ENCODE assay signal across 8 cellular contexts in genomic region chr16:19559242-19559910, GRCh38. TPM values are rescaled to one million over a fixed set of nuclear protein-coding genes. Genes with fewer than 3 reads are reported as not detected.
DNase-seq lines count a peak whose midpoint lies in the region; ATAC-seq, FAIRE-seq and TF ChIP-seq lines count a peak whose summit lies in the region.

No MANE protein-coding gene starts in this region.

- peaks cover 34% of the 10 kb centered on the region for H3K4me1 Mint-ChIP-seq in stimulated activated memory B cell treated with anti-CD40 and anti-IgM and Interleukin-4, amounts not matched to agents 10 μg/mL and 1 μg/mL and 100 μg/mL, for 72 hours

- no peak overlapping the region for H3K27ac Mint-ChIP-seq in stimulated activated memory B cell treated with anti-CD40 and anti-IgM and Interleukin-4, amounts not matched to agents 10 μg/mL and 1 μg/mL and 100 μg/mL, for 72 hours

- no peak for ATAC-seq in heart right ventricle
- no peak for ATAC-seq in right cardiac atrium
- ATAC-seq in pancreas: no peak
- no peak for ATAC-seq in GM21576 (IDR thresholded peaks at IDR 0.05; ENCODE audit: unreplicated experiment)
- ATAC-seq in stimulated activated memory B cell treated with anti-CD40 and anti-IgM and Interleukin-4, amounts not matched to agents 10 μg/mL and 1 μg/mL and 100 μg/mL, for 72 hours: no peak

- TF ChIP-seq CTCF in heart right ventricle (IDR thresholded peaks at IDR 0.05) (peak; percentile 46 to 82 (median 72)), LNCaP clone FGC (IDR thresholded peaks at IDR 0.05; ENCODE audit: control insufficient read depth, extremely low read depth, insufficient read depth) (peak; percentile 51), SU-DHL-6 (IDR thresholded peaks at IDR 0.05; ENCODE audit: insufficient read depth, low read length, poor library complexity, severe bottlenecking) (peak; percentile 62), fibroblast of lung (conservative IDR thresholded peaks at IDR 0.05 in 1 of 2, IDR thresholded peaks at IDR 0.05 in 1 of 2; ENCODE audit: low read depth in 1 of 2, low read length in 2 of 2) (peak; percentile 35 to 63), pancreas (IDR thresholded peaks at IDR 0.05) (peak; percentile 43 to 72 (median 56))

- H3K4me3 ChIP-seq in heart right ventricle (no peak overlapping the region), right cardiac atrium (ENCODE audit: low read length) (no peak overlapping the region), LNCaP clone FGC (ENCODE audit: low read depth, low read length) (no peak overlapping the region), SU-DHL-6 (ENCODE audit: insufficient read depth, low read length, poor library complexity, severe bottlenecking) (no peak overlapping the region), fibroblast of lung (replicated peaks in 1 of 4; ENCODE audit: control extremely low read depth in 1 of 4, insufficient read depth in 1 of 4, low read depth in 3 of 4, low read length in 4 of 4) (no peak overlapping the region), pancreas (no peak overlapping the region)

- H3K27me3 Mint-ChIP-seq in stimulated activated memory B cell treated with anti-CD40 and anti-IgM and Interleukin-4, amounts not matched to agents 10 μg/mL and 1 μg/mL and 100 μg/mL, for 72 hours: no peaks in the 10 kb centered on the region

- H3K9me3 ChIP-seq in heart right ventricle (peaks cover 0 to 14% (median 0%) of the 10 kb centered on the region in 11 donors), right cardiac atrium (ENCODE audit: control insufficient read depth, low read length) (no peaks in the 10 kb centered on the region), SU-DHL-6 (ENCODE audit: insufficient read depth, low read length) (no peaks in the 10 kb centered on the region), fibroblast of lung (ENCODE audit: control insufficient read depth, insufficient read depth, low read depth, low read length) (no peaks in the 10 kb centered on the region), pancreas (no peaks in the 10 kb centered on the region)

- no peak overlapping the region for H2AFZ ChIP-seq in SU-DHL-6 (ENCODE audit: low read depth, low read length, severe bottlenecking)
- no peak overlapping the region for H2AFZ ChIP-seq in fibroblast of lung (ENCODE audit: low read length)

- H3K9me3 Mint-ChIP-seq in stimulated activated memory B cell treated with anti-CD40 and anti-IgM and Interleukin-4, amounts not matched to agents 10 μg/mL and 1 μg/mL and 100 μg/mL, for 72 hours: peaks cover 5% of the 10 kb centered on the region

- no peaks in the 10 kb centered on the region for H3K9me2 ChIP-seq in SU-DHL-6 (replicated peaks; ENCODE audit: insufficient read depth, low read length)

- H3K79me2 ChIP-seq in SU-DHL-6 (ENCODE audit: insufficient read depth, low read length) (no peaks in the 10 kb centered on the region), fibroblast of lung (ENCODE audit: control insufficient read depth, insufficient read depth, low read length) (peaks cover 11% of the 10 kb centered on the region)

- no peaks in the 10 kb centered on the region for H3K27me3 ChIP-seq in heart right ventricle
- H3K27me3 ChIP-seq in right cardiac atrium (ENCODE audit: control insufficient read depth, insufficient read depth): no peaks in the 10 kb centered on the region
- H3K27me3 ChIP-seq in SU-DHL-6 (ENCODE audit: low read length): no peaks in the 10 kb centered on the region
- H3K27me3 ChIP-seq in fibroblast of lung (ENCODE audit: control insufficient read depth, insufficient read depth, low read length): no peaks in the 10 kb centered on the region
- H3K27me3 ChIP-seq in pancreas: no peaks in the 10 kb centered on the region

- no peak overlapping the region for H3K9ac ChIP-seq in SU-DHL-6 (ENCODE audit: low read length)
- no peak overlapping the region for H3K9ac ChIP-seq in fibroblast of lung (ENCODE audit: insufficient read depth, low read length)

- H4K20me1 ChIP-seq in SU-DHL-6 (ENCODE audit: low read depth, low read length) (no peaks in the 10 kb centered on the region), fibroblast of lung (ENCODE audit: control insufficient read depth, extremely low read depth, insufficient read depth, low read length) (no peaks in the 10 kb centered on the region)

- peak in 1 of 2 donors; percentile 23 for DNase-seq in heart right ventricle
- no peak for DNase-seq in right cardiac atrium
- DNase-seq in LNCaP clone FGC (ENCODE audit: low read depth): no peak
- DNase-seq in fibroblast of lung (ENCODE audit: low read depth in 2 of 2): peak; percentile 51 to 81
- peak in 1 of 6 donors; percentile 16 for DNase-seq in pancreas

- H3K36me3 ChIP-seq in heart right ventricle: peaks cover 0 to 3% (median 0%) of the 10 kb centered on the region in 9 donors
- no peaks in the 10 kb centered on the region for H3K36me3 ChIP-seq in SU-DHL-6 (ENCODE audit: low read length)
- no peaks in the 10 kb centered on the region for H3K36me3 ChIP-seq in fibroblast of lung (ENCODE audit: control insufficient read depth, insufficient read depth, low read length)
- no peaks in the 10 kb centered on the region for H3K36me3 ChIP-seq in pancreas

- 74 to 79% methylated on average over 10 of the region's 10 CpGs for WGBS in heart right ventricle, 2 donors
- 76% methylated on average over 10 of the region's 10 CpGs for WGBS in right cardiac atrium
- WGBS in pancreas, 2 donors: 63 to 69% methylated on average over 10 of the region's 10 CpGs

- peaks cover 16% of the 10 kb centered on the region for H3K36me3 Mint-ChIP-seq in stimulated activated memory B cell treated with anti-CD40 and anti-IgM and Interleukin-4, amounts not matched to agents 10 μg/mL and 1 μg/mL and 100 μg/mL, for 72 hours

- no peak overlapping the region for H3K27ac ChIP-seq in heart right ventricle
- H3K27ac ChIP-seq in right cardiac atrium (ENCODE audit: low read length): no peak overlapping the region
- no peak overlapping the region for H3K27ac ChIP-seq in SU-DHL-6 (ENCODE audit: low read depth, low read length)
- no peak overlapping the region for H3K27ac ChIP-seq in fibroblast of lung (ENCODE audit: insufficient read depth, low read length)
- no peak overlapping the region for H3K27ac ChIP-seq in pancreas

- H3K4me3 Mint-ChIP-seq in stimulated activated memory B cell treated with anti-CD40 and anti-IgM and Interleukin-4, amounts not matched to agents 10 μg/mL and 1 μg/mL and 100 μg/mL, for 72 hours: no peak overlapping the region

- H3K4me2 ChIP-seq in SU-DHL-6 (ENCODE audit: low read depth, low read length, poor library complexity, severe bottlenecking) (no peak overlapping the region), fibroblast of lung (ENCODE audit: extremely low read depth, insufficient read depth, low read length) (no peak overlapping the region)

- no peaks in the 10 kb centered on the region for H3F3A ChIP-seq in SU-DHL-6 (ENCODE audit: insufficient read depth)

- peak; percentile 34 for FAIRE-seq in pancreas (lab: Jason Lieb, UNC)

- intact Hi-C loops in heart right ventricle (cut with DNase I): loop anchor here in 7 of 10 donors (1.0 to 5.0 kb wide), 5 partner anchors 325 to 328 kb away; partner anchors contain the start of gene GPRC5B (in 1 of the 7)
- intact Hi-C loops in right cardiac atrium (cut with DNase I): loop anchor here in 2 of 4 donors (5.0 kb wide), 1 partner anchor 328 kb away; no protein-coding TSS in a partner anchor
- intact Hi-C loops in pancreas (cut with DNase I): no loop called here

- H3K4me1 ChIP-seq in heart right ventricle (peaks cover 0 to 22% (median 13%) of the 10 kb centered on the region in 9 donors), right cardiac atrium (ENCODE audit: control insufficient read depth, insufficient read depth, low read length) (peaks cover 5% of the 10 kb centered on the region), fibroblast of lung (ENCODE audit: control insufficient read depth, extremely low read depth, insufficient read depth, low read length) (peaks cover 2% of the 10 kb centered on the region), pancreas (peaks cover 0 to 5% (median 0%) of the 10 kb centered on the region in 3 donors)

RNA-seq across cellular contexts. Expression of gene VPS35L, which starts 3.9 kb away (rescaled TPM):
- 10 to 100 TPM; 24.0 to 35.1 (median 32.0) TPM for total RNA-seq in heart right ventricle
- polyA plus RNA-seq in heart right ventricle: 10 to 100 TPM; 15.0 to 25.8 TPM
- 10 to 100 TPM; 31.5 to 40.1 (median 33.9) TPM for total RNA-seq in right cardiac atrium
- polyA plus RNA-seq in right cardiac atrium: 19.8 TPM
- total RNA-seq in fibroblast of lung: 28.5 and 46.7 TPM in 2 replicates
- 54.7 and 72.2 TPM in 2 replicates for polyA plus RNA-seq in fibroblast of lung
- polyA plus RNA-seq in fibroblast of lung (2012): 53.3 and 59.1 TPM in 2 replicates
- polyA minus RNA-seq in fibroblast of lung (ENCODE audit: low replicate concordance): 149 and 153 TPM in 2 replicates
- 10 to 100 TPM; 15.2 to 35.3 (median 21.5) TPM for total RNA-seq in pancreas
- 10 to 100 TPM; 22.2 to 23.8 TPM for polyA plus RNA-seq in pancreas

RNA-seq across cellular contexts. Expression of gene CCP110, which starts 35.6 kb away (rescaled TPM):
- 1 to 10 TPM; 6.2 to 8.8 (median 7.9) TPM for total RNA-seq in heart right ventricle
- 1 to 10 TPM; 2.4 to 4.3 TPM for polyA plus RNA-seq in heart right ventricle
- 10 to 100 TPM in 3 of 4 donors, 1 to 10 TPM in 1; 9.9 to 13.2 (median 10.3) TPM for total RNA-seq in right cardiac atrium
- polyA plus RNA-seq in right cardiac atrium: 3.9 TPM
- 14.0 and 14.1 TPM in 2 replicates for total RNA-seq in fibroblast of lung
- polyA plus RNA-seq in fibroblast of lung: 8.8 and 9.4 TPM in 2 replicates
- polyA plus RNA-seq in fibroblast of lung (2012): 5.6 and 6.2 TPM in 2 replicates
- polyA minus RNA-seq in fibroblast of lung (ENCODE audit: low replicate concordance): 0.94 and 5.3 TPM in 2 replicates
- 1 to 10 TPM; 4.3 to 7.9 (median 5.4) TPM for total RNA-seq in pancreas
- 1 to 10 TPM; 2.7 to 4.8 TPM for polyA plus RNA-seq in pancreas

RNA-seq across cellular contexts. Expression of gene GDE1, which starts 37.5 kb away (rescaled TPM):
- total RNA-seq in heart right ventricle (100 to 1,000 TPM in 7 of 10 donors, 10 to 100 TPM in 3; 82.6 to 128 (median 113) TPM), right cardiac atrium (100 to 1,000 TPM; 103 to 121 (median 106) TPM), fibroblast of lung (52.1 and 74.3 TPM in 2 replicates), pancreas (10 to 100 TPM; 23.3 to 39.4 (median 28.2) TPM)
- polyA plus RNA-seq in heart right ventricle (10 to 100 TPM; 31.9 to 62.3 TPM), right cardiac atrium (72.9 TPM), fibroblast of lung (68.8 and 91.3 TPM in 2 replicates), pancreas (10 to 100 TPM; 14.3 to 18.2 TPM)
- polyA plus RNA-seq in fibroblast of lung (2012): 58.3 and 61.2 TPM in 2 replicates
- 4.9 and 10.9 TPM in 2 replicates for polyA minus RNA-seq in fibroblast of lung (ENCODE audit: low replicate concordance)

Comparison
In these comparisons a context has a peak if more than half of its experiments do, and no peak if none do; other contexts are left out.
1. DNase-seq: peak in fibroblast of lung (2 of 2); none in right cardiac atrium (0 of 3) and LNCaP clone FGC (single experiment).
2. intact Hi-C loops: an anchor here in heart right ventricle (1.0 to 5.0 kb wide); none called in pancreas.
3. Peak in every context shown above with its lines, with median percentiles within 50 percentile points of each other: CTCF ChIP-seq.